11 cellular contexts compared by ENCODE assay signal in genomic region chr10:47257396-47258120, GRCh38. TPM values are rescaled to one million over a fixed set of nuclear protein-coding genes. Genes with fewer than 3 reads are reported as not detected.
DNase-seq lines count a peak whose midpoint lies in the region; ATAC-seq, FAIRE-seq and TF ChIP-seq lines count a peak whose summit lies in the region.
"Had no signal": no experiment of that assay in that cellular context is flagged by ENCODE, and none has a peak within 500 bp of the region (broad histone marks: within the 10 kb centered on the region; RNA-seq: fewer than 3 reads in every experiment).

No MANE protein-coding gene starts in this region.

- no peak overlapping the region for H3K18ac ChIP-seq in trophoblast cell (ENCODE audit: low read length)

- no peaks in the 10 kb centered on the region for H3K79me1 ChIP-seq in trophoblast cell (ENCODE audit: low read length)

- no peak for TF ChIP-seq CTCF in GM12865 (IDR thresholded peaks at IDR 0.05; ENCODE audit: insufficient read depth, low read depth, low read length, missing control alignments)
- no peak for TF ChIP-seq CTCF in left ventricle myocardium inferior (IDR thresholded peaks at IDR 0.05; ENCODE audit: borderline replicate concordance)

- DNase-seq in GM12865 (ENCODE audit: low read depth) (peak; percentile 21), MV-4-11 (lab: John Stamatoyannopoulos, UW) (peak; percentile 94), astrocyte of the hippocampus (ENCODE audit: low read depth, low spot score) (peak; percentile 50), trophoblast cell (no peak), occipital lobe (lab: John Stamatoyannopoulos, UW) (no peak), H54 (ENCODE audit: insufficient read length, low spot score) (no peak), left ventricle myocardium inferior (no peak)
- DNase-seq: NCI-H2029 treated with DMSO at 0.1 percent for 48 hours; stimulated activated CD4-positive, alpha-beta T cell treated with anti-CD3 and anti-CD28 coated beads, Interleukin-12 subunit alpha, Interleukin-12 subunit beta, amount 100 ng/mL, for 4 hours; thyroid gland had no signal

- no peak for ATAC-seq in HG03039 (IDR thresholded peaks at IDR 0.05; ENCODE audit: unreplicated experiment)

- no peak overlapping the region for H2AK5ac ChIP-seq in trophoblast cell (ENCODE audit: low read length)

- no peak for TF ChIP-seq POLR2A in H54 (IDR thresholded peaks at IDR 0.05; ENCODE audit: low read depth, low read length)

- no peaks in the 10 kb centered on the region for H3K79me2 ChIP-seq in trophoblast cell (ENCODE audit: control insufficient read depth, insufficient read depth, low read length, poor library complexity)

- WGBS in trophoblast cell (ENCODE audit: extremely low coverage, insufficient coverage, insufficient read length) = no CpG with 5 or more reads among the region's 4 CpGs

- H4K91ac ChIP-seq in trophoblast cell (ENCODE audit: low read depth, low read length) = no peak overlapping the region

- H3K4me2 ChIP-seq in trophoblast cell (ENCODE audit: low read length) = no peak overlapping the region

- no peak overlapping the region for H3K9ac ChIP-seq in trophoblast cell (ENCODE audit: low read length)

- no peak overlapping the region for H2BK5ac ChIP-seq in trophoblast cell (ENCODE audit: low read depth, low read length, poor library complexity)

- H4K12ac ChIP-seq in trophoblast cell (ENCODE audit: low read depth, low read length) = no peak overlapping the region

- no peak overlapping the region for H2BK120ac ChIP-seq in trophoblast cell (ENCODE audit: insufficient read depth, low read length, poor library complexity)

- no peak overlapping the region for H3K4ac ChIP-seq in trophoblast cell (ENCODE audit: low read depth, low read length)

- H3K36me3 ChIP-seq in trophoblast cell (ENCODE audit: control insufficient read depth in 1 of 2, insufficient read depth in 2 of 2, low read length in 2 of 2) (no peaks in the 10 kb centered on the region), left ventricle myocardium inferior (no peaks in the 10 kb centered on the region)
- H3K36me3 ChIP-seq: thyroid gland had no signal

- H3K9me3 ChIP-seq in trophoblast cell (ENCODE audit: insufficient read depth, low read depth, low read length) = peaks cover 2% of the 10 kb centered on the region
- no peaks in the 10 kb centered on the region for H3K9me3 ChIP-seq in left ventricle myocardium inferior (replicated peaks)
- H3K9me3 ChIP-seq: thyroid gland had no signal

- H3K27ac ChIP-seq in trophoblast cell (ENCODE audit: low read depth, low read length) = no peak overlapping the region
- H3K27ac ChIP-seq in left ventricle myocardium inferior (replicated peaks) = no peak overlapping the region
- H3K27ac ChIP-seq: thyroid gland had no signal

- intact Hi-C loops in left ventricle myocardium inferior (cut with micrococcal nuclease) = no loop called here

- no peak overlapping the region for H4K8ac ChIP-seq in trophoblast cell (ENCODE audit: low read depth, low read length)

- no peak overlapping the region for H2AFZ ChIP-seq in trophoblast cell (ENCODE audit: insufficient read depth, low read length, poor library complexity)

- H3K27me3 ChIP-seq in trophoblast cell (ENCODE audit: insufficient read depth, low read length) (no peaks in the 10 kb centered on the region), left ventricle myocardium inferior (ENCODE audit: low read depth) (peaks cover 19% of the 10 kb centered on the region)
- H3K27me3 ChIP-seq: thyroid gland had no signal

- H3K14ac ChIP-seq in trophoblast cell (ENCODE audit: low read length) = no peak overlapping the region

- no peak overlapping the region for H2BK12ac ChIP-seq in trophoblast cell (ENCODE audit: low read length)

- H3K4me1 ChIP-seq in trophoblast cell (ENCODE audit: control insufficient read depth in 1 of 2, insufficient read depth in 2 of 2, low read length in 2 of 2) = peaks cover 6 to 9% of the 10 kb centered on the region in 2 experiments
- peaks cover 28% of the 10 kb centered on the region for H3K4me1 ChIP-seq in left ventricle myocardium inferior

- no peak overlapping the region for H3K23ac ChIP-seq in trophoblast cell (ENCODE audit: low read length)

- no peak for FAIRE-seq in H54 (lab: Jason Lieb, UNC)

- H3K4me3 ChIP-seq in GM12865 (ENCODE audit: low read depth, low read length) (no peak overlapping the region), trophoblast cell (ENCODE audit: low read depth, low read length) (peak overlapping the region; percentile 31), left ventricle myocardium inferior (no peak overlapping the region)
- H3K4me3 ChIP-seq: thyroid gland had no signal

RNA-seq across cellular contexts. Expression of gene GDF10, which starts 42.4 kb away (rescaled TPM):
- polyA plus RNA-seq in trophoblast cell (2013) = 0.04 TPM in 1 of 2 replicates, not detected in the other
- total RNA-seq in occipital lobe (3.1 TPM), left ventricle myocardium inferior (0.22 TPM)

Comparison
In these comparisons a context has a peak if more than half of its experiments do, and no peak if none do; other contexts are left out.
1. DNase-seq: peak in GM12865 (single experiment), MV-4-11 (single experiment) and astrocyte of the hippocampus (single experiment); none in trophoblast cell (0 of 2), occipital lobe (single experiment), H54 (single experiment) and left ventricle myocardium inferior (single experiment).